ENCODE assay signal across 19 cellular contexts in genomic region chr15:42141795-42142667, GRCh38. TPM values are rescaled to one million over a fixed set of nuclear protein-coding genes. Genes with fewer than 3 reads are reported as not detected.
"Had no signal": no experiment of that assay in that cellular context is flagged by ENCODE, and none has a peak within 500 bp of the region (broad histone marks: within the 10 kb centered on the region; RNA-seq: fewer than 3 reads in every experiment).

No MANE protein-coding gene starts in this region.

- H3K9me3 ChIP-seq: ascending aorta, gastroesophageal sphincter, heart left ventricle, neutrophil, thyroid gland had no signal

- ATAC-seq: gastroesophageal sphincter; heart left ventricle; left ventricle myocardium superior; naive thymus-derived CD4-positive, alpha-beta T cell; SK-N-SH treated with all-trans-retinoic acid at 6 μM for 48 hours; stimulated activated naive B cell treated with anti-CD40 and anti-IgM and Interleukin-4, amounts not matched to agents 10 μg/mL and 1 μg/mL and 100 μg/mL, for 72 hours had no signal

- H3K36me3 Mint-ChIP-seq: memory B cell; naive thymus-derived CD4-positive, alpha-beta T cell; stimulated activated naive B cell treated with anti-CD40 and anti-IgM and Interleukin-4, amounts not matched to agents 10 μg/mL and 1 μg/mL and 100 μg/mL, for 72 hours had no signal

- H3K9ac ChIP-seq: parathyroid adenoma had no signal

- DNase-seq: activated naive CD4-positive, alpha-beta T cell; activated T-cell treated with anti-CD3 and anti-CD28 coated beads for 4 hours; effector CD8-positive, alpha-beta T cell; heart left ventricle; left ventricle myocardium superior; naive thymus-derived CD4-positive, alpha-beta T cell; stimulated activated naive B cell treated with anti-CD40 and anti-IgM and Interleukin-4, amounts not matched to agents 10 μg/mL and 1 μg/mL and 100 μg/mL, for 72 hours; T-helper 1 cell; T1000; thyroid gland had no signal

- H3K4me3 ChIP-seq: ascending aorta, gastroesophageal sphincter, heart left ventricle, mucosa of descending colon, thyroid gland had no signal

- H3K27ac ChIP-seq: ascending aorta, gastroesophageal sphincter, heart left ventricle, neutrophil, parathyroid adenoma, thyroid gland had no signal

- H3K4me1 Mint-ChIP-seq: stimulated activated naive B cell treated with anti-CD40 and anti-IgM and Interleukin-4, amounts not matched to agents 10 μg/mL and 1 μg/mL and 100 μg/mL, for 72 hours had no signal

- H3K4me3 Mint-ChIP-seq: activated T-helper 1 cell treated with anti-CD3 and anti-CD28 coated beads, Interleukin-12 subunit alpha, Interleukin-12 subunit beta, Interleukin-2, Interleukin-4 antibody, amounts not matched to agents 30 ng/mL and 10 ng/mL and 1 ng/mL, durations not matched to agents 14 hours and 24 hours and 36 hours; memory B cell; naive thymus-derived CD4-positive, alpha-beta T cell; stimulated activated naive B cell treated with anti-CD40 and anti-IgM and Interleukin-4, amounts not matched to agents 10 μg/mL and 1 μg/mL and 100 μg/mL, for 72 hours had no signal

- H3K36me3 ChIP-seq: ascending aorta, gastroesophageal sphincter, heart left ventricle, neutrophil, thyroid gland had no signal

- H3K27me3 ChIP-seq: ascending aorta, heart left ventricle, neutrophil, thyroid gland had no signal

- H3K27ac Mint-ChIP-seq: activated T-helper 1 cell treated with anti-CD3 and anti-CD28 coated beads, Interleukin-12 subunit alpha, Interleukin-12 subunit beta, Interleukin-2, Interleukin-4 antibody, amounts not matched to agents 30 ng/mL and 10 ng/mL and 1 ng/mL, durations not matched to agents 14 hours and 24 hours and 36 hours; memory B cell; naive thymus-derived CD4-positive, alpha-beta T cell; stimulated activated naive B cell treated with anti-CD40 and anti-IgM and Interleukin-4, amounts not matched to agents 10 μg/mL and 1 μg/mL and 100 μg/mL, for 72 hours had no signal

- H3K9me3 Mint-ChIP-seq: activated T-helper 1 cell treated with anti-CD3 and anti-CD28 coated beads, Interleukin-12 subunit alpha, Interleukin-12 subunit beta, Interleukin-2, Interleukin-4 antibody, amounts not matched to agents 30 ng/mL and 10 ng/mL and 1 ng/mL, durations not matched to agents 14 hours and 24 hours and 36 hours; memory B cell; naive thymus-derived CD4-positive, alpha-beta T cell; stimulated activated naive B cell treated with anti-CD40 and anti-IgM and Interleukin-4, amounts not matched to agents 10 μg/mL and 1 μg/mL and 100 μg/mL, for 72 hours had no signal

- H3K4me1 ChIP-seq: ascending aorta, gastroesophageal sphincter, heart left ventricle, parathyroid adenoma had no signal

RNA-seq across cellular contexts. Expression of gene PLA2G4F, which starts 14.4 kb away (rescaled TPM):
- total RNA-seq: activated T-helper 1 cell treated with anti-CD3 and anti-CD28 coated beads, Interleukin-12 subunit alpha, Interleukin-12 subunit beta, Interleukin-2, Interleukin-4 antibody, amounts not matched to agents 30 ng/mL and 10 ng/mL and 1 ng/mL, durations not matched to agents 14 hours and 24 hours and 36 hours; ascending aorta; naive thymus-derived CD4-positive, alpha-beta T cell had no signal

RNA-seq across cellular contexts. Expression of gene PLA2G4D, which starts 47.7 kb away (rescaled TPM):
- total RNA-seq: activated T-helper 1 cell treated with anti-CD3 and anti-CD28 coated beads, Interleukin-12 subunit alpha, Interleukin-12 subunit beta, Interleukin-2, Interleukin-4 antibody, amounts not matched to agents 30 ng/mL and 10 ng/mL and 1 ng/mL, durations not matched to agents 14 hours and 24 hours and 36 hours; ascending aorta; gastroesophageal sphincter; heart left ventricle; left ventricle myocardium superior; naive thymus-derived CD4-positive, alpha-beta T cell; thyroid gland; urinary bladder had no signal
